11 cellular contexts compared by ENCODE assay signal in the genomic region with DNA sequence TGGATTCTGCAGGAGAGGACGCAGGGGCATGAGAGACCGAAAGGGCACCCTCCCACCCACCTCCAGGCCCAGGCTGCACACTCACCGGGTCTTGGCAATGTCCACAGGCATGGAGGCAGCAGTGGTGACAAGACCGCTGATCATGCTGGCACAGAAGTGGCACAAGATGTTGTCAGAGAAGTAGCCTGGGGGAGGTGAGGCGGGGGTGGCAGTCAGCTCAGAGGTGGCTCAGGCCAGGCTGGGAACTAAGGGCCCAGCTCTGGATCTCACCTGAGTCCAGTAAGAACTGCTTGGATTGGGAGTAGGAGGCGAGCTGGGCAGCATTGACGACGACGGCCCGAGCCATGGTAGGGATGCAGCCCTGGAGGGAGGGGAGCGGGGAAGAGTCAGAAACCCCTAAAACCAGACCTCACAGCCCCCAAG. TPM values are rescaled to one million over a fixed set of nuclear protein-coding genes. Genes with fewer than 3 reads are reported as not detected.
DNase-seq lines count a peak whose midpoint lies in the region; ATAC-seq, FAIRE-seq and TF ChIP-seq lines count a peak whose summit lies in the region.
"Had no signal": no experiment of that assay in that cellular context is flagged by ENCODE, and none has a peak within 500 bp of the region (broad histone marks: within the 10 kb centered on the region; RNA-seq: fewer than 3 reads in every experiment).

No MANE protein-coding gene starts in this region.

- POLR2A ChIA-PET in CD4-positive, alpha-beta memory T cell (lab: Charles Lee; ENCODE audit: partially characterized antibody): interaction anchor here (1.0 to 25.3 kb wide), 3 partner anchors 12 to 59 kb away, joined by 3 to 973 read pairs (median 215); partner anchors contain the start of genes ENO3, INCA1, PFN1 and SPAG7
- POLR2A ChIA-PET in GM12878 (lab: Charles Lee): interaction anchor here (1.0 to 1.1 kb wide), 2 partner anchors 29 to 35 kb away, joined by 3 read pairs; partner anchors contain the start of genes CHRNE and SPAG7

- no peak for TF ChIP-seq EP300 in GM12878 (IDR thresholded peaks at IDR 0.05; ENCODE audit: borderline replicate concordance in 1 of 2, control insufficient read depth in 1 of 2, low read depth in 2 of 2, low read length in 2 of 2)

- H3K9me3 ChIP-seq in CD4-positive, alpha-beta memory T cell (ENCODE audit: control insufficient read depth in 1 of 2, low read length in 2 of 2): no peaks in the 10 kb centered on the region
- no peaks in the 10 kb centered on the region for H3K9me3 ChIP-seq in GM12878 (replicated peaks; ENCODE audit: control insufficient read depth, insufficient read depth, low read length)
- H3K9me3 ChIP-seq: pancreas had no signal

- TF ChIP-seq POLR2A in GM12878 (IDR thresholded peaks at IDR 0.05; ENCODE audit: low read depth, low read length): no peak

- peaks cover 48% of the 10 kb centered on the region for H3K4me1 ChIP-seq in CD4-positive, alpha-beta memory T cell (ENCODE audit: insufficient read depth, low read length)
- peaks cover 32% of the 10 kb centered on the region for H3K4me1 ChIP-seq in GM12878 (ENCODE audit: control insufficient read depth, insufficient read depth, low read length)

- H3K4me3 ChIP-seq in CD4-positive, alpha-beta memory T cell (ENCODE audit: low read length in 2 of 2): no peak overlapping the region
- H3K4me3 ChIP-seq in GM12878: peak overlapping the region; percentile 92; the same call in 1 of the 2 replicates

- H3K9me3 Mint-ChIP-seq in CD4-positive, alpha-beta memory T cell: peaks cover 0 to 3% (median 0%) of the 10 kb centered on the region in 8 donors
- H3K9me3 Mint-ChIP-seq in HFFc6 (no peaks in the 10 kb centered on the region), natural killer cell (no peaks in the 10 kb centered on the region)

- ATAC-seq in GM12878 (no peak), natural killer cell (no peak), HG02571 (IDR thresholded peaks at IDR 0.05; ENCODE audit: unreplicated experiment) (no peak), GM21723 (IDR thresholded peaks at IDR 0.05; ENCODE audit: unreplicated experiment) (no peak)
- ATAC-seq: pancreas had no signal

- peaks cover 22 to 37% of the 10 kb centered on the region in 2 donors for H3K36me3 Mint-ChIP-seq in CD4-positive, alpha-beta memory T cell
- H3K36me3 Mint-ChIP-seq in HFFc6 (ENCODE audit: low read depth): peaks cover 31% of the 10 kb centered on the region
- no peaks in the 10 kb centered on the region for H3K36me3 Mint-ChIP-seq in natural killer cell

- no peaks in the 10 kb centered on the region for H3K27me3 Mint-ChIP-seq in CD4-positive, alpha-beta memory T cell
- H3K27me3 Mint-ChIP-seq in HFFc6 (ENCODE audit: insufficient read depth) (peaks cover 8% of the 10 kb centered on the region), natural killer cell (ENCODE audit: low read depth in 2 of 2) (peaks cover 0 to 4% of the 10 kb centered on the region in 2 donors)

- peak overlapping the region; percentile 81 for H3K27ac ChIP-seq in CD4-positive, alpha-beta memory T cell (ENCODE audit: low read depth, low read length)
- no peak overlapping the region for H3K27ac ChIP-seq in GM12878 (ENCODE audit: control insufficient read depth, insufficient read depth)
- H3K27ac ChIP-seq: pancreas had no signal

- peak overlapping the region; percentile 98 for H3K4me2 ChIP-seq in GM12878 (ENCODE audit: control insufficient read depth, insufficient read depth)

- CTCF ChIA-PET in CD4-positive, alpha-beta memory T cell (lab: Charles Lee; ENCODE audit: partially characterized antibody): no interaction called here
- CTCF ChIA-PET in GM12878 (lab: Yijun Ruan, JAX): interaction anchor here (0.7 to 3.5 kb wide), 2 partner anchors 29 to 33 kb away, joined by 3 to 18 read pairs; no protein-coding TSS in a partner anchor

- in situ Hi-C loops in GM12878 (cut with MboI): no loop called here

- intact Hi-C loops in CD4-positive, alpha-beta memory T cell (cut with micrococcal nuclease): no loop called here
- intact Hi-C loops in GM12878 (cut with micrococcal nuclease; ENCODE audit: unreplicated experiment): no loop called here
- intact Hi-C loops in natural killer cell (cut with micrococcal nuclease): no loop called here

- RAD21 ChIA-PET in GM12878 (lab: Charles Lee; ENCODE audit: unreplicated experiment): interaction anchor here (2.6 to 2.8 kb wide), 2 partner anchors 28 to 29 kb away, joined by 14 to 31 read pairs; partner anchors contain the start of gene SPAG7

- no peaks in the 10 kb centered on the region for H3K27me3 ChIP-seq in CD4-positive, alpha-beta memory T cell (ENCODE audit: insufficient read depth, low read length)
- no peaks in the 10 kb centered on the region for H3K27me3 ChIP-seq in GM12878 (replicated peaks in 1 of 2; ENCODE audit: control insufficient read depth in 2 of 2, insufficient read depth in 2 of 2, low read length in 1 of 2)
- H3K27me3 ChIP-seq: pancreas had no signal

- H3K4me1 Mint-ChIP-seq in CD4-positive, alpha-beta memory T cell: peaks cover 40 to 69% (median 52%) of the 10 kb centered on the region in 4 donors
- H3K4me1 Mint-ChIP-seq in HFFc6 (ENCODE audit: low read depth): peaks cover 46% of the 10 kb centered on the region
- H3K4me1 Mint-ChIP-seq in natural killer cell: peaks cover 57 to 82% of the 10 kb centered on the region in 2 donors

- no peak for TF ChIP-seq CTCF in HFFc6 (IDR thresholded peaks at IDR 0.05)
- no peak for TF ChIP-seq CTCF in GM12878 (IDR thresholded peaks at IDR 0.05 in 2 of 3, conservative IDR thresholded peaks at IDR 0.05 in 1 of 3; ENCODE audit: control insufficient read depth in 2 of 3, extremely low read depth in 1 of 3, insufficient read depth in 1 of 3, low read depth in 3 of 3, low read length in 3 of 3)
- no peak for TF ChIP-seq CTCF in natural killer cell (IDR thresholded peaks at IDR 0.05)

- 97% methylated on average over 11 of the region's 11 CpGs for WGBS in GM12878 (ENCODE audit: insufficient coverage, insufficient replicate concordance, low lambda C conversion rate, missing lambda C conversion rate)

- FAIRE-seq in GM12878 (lab: Jason Lieb, UNC): no peak
- FAIRE-seq: pancreas had no signal

- peaks cover 22% of the 10 kb centered on the region for H3K36me3 ChIP-seq in CD4-positive, alpha-beta memory T cell (ENCODE audit: insufficient read depth, low read length)
- H3K36me3 ChIP-seq in GM12878 (ENCODE audit: control insufficient read depth in 2 of 2, insufficient read depth in 2 of 2, low read length in 1 of 2): peaks cover 11 to 23% of the 10 kb centered on the region in 2 experiments

- no TSS peak for BruUV-seq in GM12878 (replicated peaks; lab: Mats Ljungman, UMichigan)

- SMC1A ChIA-PET in GM12878 (lab: Charles Lee; ENCODE audit: uncharacterized antibody, unreplicated experiment): interaction anchor here (4.5 kb wide), 1 partner anchor 29 kb away, joined by 38 read pairs; the partner anchor contains the start of gene SPAG7

- no peak for TF ChIP-seq RAD21 in GM12878 (IDR thresholded peaks at IDR 0.05; ENCODE audit: insufficient read depth, low read depth, low read length)

- H3K27ac Mint-ChIP-seq in CD4-positive, alpha-beta memory T cell: peak overlapping the region in 5 of 7 donors; percentile 22 to 82 (median 42)
- H3K27ac Mint-ChIP-seq in HFFc6 (no peak overlapping the region), natural killer cell (no peak overlapping the region)

- H3K4me3 Mint-ChIP-seq in CD4-positive, alpha-beta memory T cell: peak overlapping the region; percentile 12 to 100 (median 96)
- H3K4me3 Mint-ChIP-seq in HFFc6 (peak overlapping the region; percentile 95), natural killer cell (peak overlapping the region; percentile 76)

- no peak overlapping the region for H2AFZ ChIP-seq in GM12878 (ENCODE audit: control insufficient read depth, low read depth, low read length)

- no peak for DNase-seq in CD4-positive, alpha-beta memory T cell
- DNase-seq in HFFc6 (no peak), GM12878 (ENCODE audit: low read depth, low spot score) (no peak), natural killer cell (no peak), RPMI8226 (no peak), NCI-H128 (lab: John Stamatoyannopoulos, UW; ENCODE audit: unreplicated experiment) (no peak)
- DNase-seq: NCI-H2029 had no signal

- H3K79me2 ChIP-seq in GM12878 (ENCODE audit: control insufficient read depth, insufficient read depth, low read length): peaks cover 50% of the 10 kb centered on the region

- H3K9ac ChIP-seq in GM12878 (ENCODE audit: control insufficient read depth, insufficient read depth, low read length): peak overlapping the region; percentile 98

- H4K20me1 ChIP-seq in GM12878 (ENCODE audit: control insufficient read depth, insufficient read depth): no peaks in the 10 kb centered on the region

RNA-seq across cellular contexts. Expression of gene SLC25A11, which starts 1.8 kb away (rescaled TPM):
- total RNA-seq in CD4-positive, alpha-beta memory T cell: 10 to 100 TPM; 43.5 to 49.5 TPM
- polyA plus RNA-seq in CD4-positive, alpha-beta memory T cell: 100 to 1,000 TPM in 1 of 2 donors, 10 to 100 TPM in 1; 55.1 to 101 TPM
- 10 to 100 TPM; 61.9 to 78.6 (median 64.4) TPM for total RNA-seq in HFFc6 (2021; fragmentation: NEBNext Ultra II Directional; extraction: Animal tissue kit (Norgen Biotek cat#: 25700))
- 39.8 and 41.2 TPM in 2 replicates for total RNA-seq in GM12878 (2013; cell fraction: nucleolus; rRNA removed)
- total RNA-seq in GM12878 (2014; rRNA removed) (82.7 and 91.4 TPM in 2 replicates), GM12878 (2014; rRNA removed; fragmentation: Illumina TruSeq; extraction: Trizol) (32.1 and 35.2 TPM in 2 replicates), GM12878 (2021) (73.7 and 82.2 TPM in 2 replicates), natural killer cell (10 to 100 TPM; 34.7 to 47.5 (median 42.5) TPM)
- 14.1 TPM for polyA plus RNA-seq in GM12878 (2011; ENCODE audit: low read depth)
- polyA plus RNA-seq in GM12878 (2011; rRNA removed) (11.8 and 28.2 TPM in 2 replicates), GM12878 (2014; fragmentation: Illumina TruSeq; extraction: Trizol) (19.1 and 59.2 TPM in 2 replicates), GM12878 (2014; fragmentation: Nextera tagmentation; extraction: Ambion mirVana) (10 to 100 TPM in 1 of 2 experiments, 1 to 10 TPM in 1; 5.8 to 10.9 TPM), GM12878 (2014; rRNA removed) (70.9 and 72.5 TPM in 2 replicates), GM12878 (2016; fragmentation: Nextera tagmentation; extraction: Ambion mirVana) (100 to 1,000 TPM; 141 to 142 TPM)
- 50.2 TPM in 2 replicates for polyA plus RNA-seq in GM12878 (2011; cell fraction: cytosol; rRNA removed)
- polyA plus RNA-seq in GM12878 (2011; cell fraction: nucleus; rRNA removed): 59.6 and 63.5 TPM in 2 replicates
- 33.1 and 38.0 TPM in 2 replicates for polyA plus RNA-seq in GM12878 (2012)
- polyA minus RNA-seq in GM12878 (2011; rRNA and poly(A)+ RNA removed): 23.3 and 40.2 TPM in 2 replicates
- polyA minus RNA-seq in GM12878 (2011; cell fraction: cytosol; rRNA and poly(A)+ RNA removed): 12.2 and 13.4 TPM in 2 replicates
- polyA minus RNA-seq in GM12878 (2011; cell fraction: nucleus; rRNA and poly(A)+ RNA removed): 32.0 and 59.6 TPM in 2 replicates

RNA-seq across cellular contexts. Expression of gene RNF167, which starts 2.0 kb away (rescaled TPM):
- 100 to 1,000 TPM; 154 to 172 TPM for total RNA-seq in CD4-positive, alpha-beta memory T cell
- polyA plus RNA-seq in CD4-positive, alpha-beta memory T cell: 10 to 100 TPM; 52.4 to 61.5 TPM
- total RNA-seq in HFFc6 (2021; fragmentation: NEBNext Ultra II Directional; extraction: Animal tissue kit (Norgen Biotek cat#: 25700)): 100 to 1,000 TPM in 3 of 6 experiments, 10 to 100 TPM in 3; 88.3 to 122 (median 97.6) TPM
- 36.5 and 46.0 TPM in 2 replicates for total RNA-seq in GM12878 (2013; cell fraction: nucleolus; rRNA removed)
- total RNA-seq in GM12878 (2014; rRNA removed) (47.6 and 52.9 TPM in 2 replicates), GM12878 (2014; rRNA removed; fragmentation: Illumina TruSeq; extraction: Trizol) (57.4 and 63.9 TPM in 2 replicates), GM12878 (2021) (86.5 and 91.3 TPM in 2 replicates), natural killer cell (100 to 1,000 TPM; 149 to 189 (median 177) TPM)
- 69.5 TPM for polyA plus RNA-seq in GM12878 (2011; ENCODE audit: low read depth)
- polyA plus RNA-seq in GM12878 (2011; rRNA removed) (58.4 and 90.7 TPM in 2 replicates), GM12878 (2014; fragmentation: Illumina TruSeq; extraction: Trizol) (132 and 147 TPM in 2 replicates), GM12878 (2014; fragmentation: Nextera tagmentation; extraction: Ambion mirVana) (10 to 100 TPM; 33.6 to 35.3 TPM), GM12878 (2014; rRNA removed) (87.1 and 87.9 TPM in 2 replicates), GM12878 (2016; fragmentation: Nextera tagmentation; extraction: Ambion mirVana) (10 to 100 TPM; 49.7 to 57.7 TPM)
- polyA plus RNA-seq in GM12878 (2011; cell fraction: cytosol; rRNA removed): 174 and 192 TPM in 2 replicates
- 178 and 241 TPM in 2 replicates for polyA plus RNA-seq in GM12878 (2011; cell fraction: nucleus; rRNA removed)
- polyA plus RNA-seq in GM12878 (2012): 87.5 and 90.3 TPM in 2 replicates
- polyA minus RNA-seq in GM12878 (2011; rRNA and poly(A)+ RNA removed): 68.8 and 133 TPM in 2 replicates
- 54.1 and 60.8 TPM in 2 replicates for polyA minus RNA-seq in GM12878 (2011; cell fraction: cytosol; rRNA and poly(A)+ RNA removed)
- 41.7 and 74.5 TPM in 2 replicates for polyA minus RNA-seq in GM12878 (2011; cell fraction: nucleus; rRNA and poly(A)+ RNA removed)

RNA-seq across cellular contexts. Expression of gene GP1BA, which starts 6.0 kb away (rescaled TPM):
- total RNA-seq in CD4-positive, alpha-beta memory T cell: not detected
- not detected for polyA plus RNA-seq in CD4-positive, alpha-beta memory T cell
- total RNA-seq in HFFc6 (2021; fragmentation: NEBNext Ultra II Directional; extraction: Animal tissue kit (Norgen Biotek cat#: 25700)): not detected
- total RNA-seq in GM12878 (2013; cell fraction: nucleolus; rRNA removed): not detected in 2 replicates
- total RNA-seq in GM12878 (2014; rRNA removed) (0.06 and 0.49 TPM in 2 replicates), GM12878 (2014; rRNA removed; fragmentation: Illumina TruSeq; extraction: Trizol) (0.04 and 0.14 TPM in 2 replicates), GM12878 (2021) (0.67 and 0.74 TPM in 2 replicates), natural killer cell (1 to 10 TPM in 2 of 3 donors, under 1 TPM in 1; 0.25 to 4.3 (median 2.2) TPM)
- 1.9 TPM for polyA plus RNA-seq in GM12878 (2011; ENCODE audit: low read depth)
- polyA plus RNA-seq in GM12878 (2011; rRNA removed) (not detected in 2 replicates), GM12878 (2014; fragmentation: Illumina TruSeq; extraction: Trizol) (0.25 and 0.59 TPM in 2 replicates), GM12878 (2014; fragmentation: Nextera tagmentation; extraction: Ambion mirVana) (under 1 TPM; 0.05 to 0.11 TPM), GM12878 (2014; rRNA removed) (0.28 and 0.43 TPM in 2 replicates), GM12878 (2016; fragmentation: Nextera tagmentation; extraction: Ambion mirVana) (under 1 TPM; 0.35 to 0.64 TPM)
- polyA plus RNA-seq in GM12878 (2011; cell fraction: cytosol; rRNA removed): 0.03 and 0.12 TPM in 2 replicates
- 0.04 and 0.07 TPM in 2 replicates for polyA plus RNA-seq in GM12878 (2011; cell fraction: nucleus; rRNA removed)
- polyA plus RNA-seq in GM12878 (2012): 1.1 and 2.5 TPM in 2 replicates
- 0.15 and 0.26 TPM in 2 replicates for polyA minus RNA-seq in GM12878 (2011; rRNA and poly(A)+ RNA removed)
- polyA minus RNA-seq in GM12878 (2011; cell fraction: cytosol; rRNA and poly(A)+ RNA removed): not detected in 2 replicates
- polyA minus RNA-seq in GM12878 (2011; cell fraction: nucleus; rRNA and poly(A)+ RNA removed): not detected in 2 replicates
- total RNA-seq: RPMI7951 had no signal

RNA-seq across cellular contexts. Expression of gene PFN1, which starts 10.2 kb away (rescaled TPM):
- 100 to 1,000 TPM; 560 to 585 TPM for total RNA-seq in CD4-positive, alpha-beta memory T cell
- polyA plus RNA-seq in CD4-positive, alpha-beta memory T cell: 1,000 to 10,000 TPM; 2,226 to 2,605 TPM
- 1,000 to 10,000 TPM; 1,630 to 1,970 (median 1,832) TPM for total RNA-seq in HFFc6 (2021; fragmentation: NEBNext Ultra II Directional; extraction: Animal tissue kit (Norgen Biotek cat#: 25700))
- 131 and 144 TPM in 2 replicates for total RNA-seq in GM12878 (2013; cell fraction: nucleolus; rRNA removed)
- total RNA-seq in GM12878 (2014; rRNA removed) (1,668 and 2,039 TPM in 2 replicates), GM12878 (2014; rRNA removed; fragmentation: Illumina TruSeq; extraction: Trizol) (812 and 920 TPM in 2 replicates), GM12878 (2021) (1,903 and 1,912 TPM in 2 replicates), natural killer cell (1,000 to 10,000 TPM; 1,278 to 1,379 (median 1,308) TPM)
- 909 TPM for polyA plus RNA-seq in GM12878 (2011; ENCODE audit: low read depth)
- polyA plus RNA-seq in GM12878 (2011; rRNA removed) (705 and 1,560 TPM in 2 replicates), GM12878 (2014; fragmentation: Illumina TruSeq; extraction: Trizol) (1,675 and 1,933 TPM in 2 replicates), GM12878 (2014; fragmentation: Nextera tagmentation; extraction: Ambion mirVana) (100 to 1,000 TPM; 154 to 558 TPM), GM12878 (2014; rRNA removed) (3,016 and 4,055 TPM in 2 replicates), GM12878 (2016; fragmentation: Nextera tagmentation; extraction: Ambion mirVana) (1,000 to 10,000 TPM; 3,739 to 3,892 TPM)
- 2,124 and 2,184 TPM in 2 replicates for polyA plus RNA-seq in GM12878 (2011; cell fraction: cytosol; rRNA removed)
- polyA plus RNA-seq in GM12878 (2011; cell fraction: nucleus; rRNA removed): 1,008 and 1,226 TPM in 2 replicates
- 1,629 and 1,984 TPM in 2 replicates for polyA plus RNA-seq in GM12878 (2012)
- 545 and 728 TPM in 2 replicates for polyA minus RNA-seq in GM12878 (2011; rRNA and poly(A)+ RNA removed)
- 829 and 978 TPM in 2 replicates for polyA minus RNA-seq in GM12878 (2011; cell fraction: cytosol; rRNA and poly(A)+ RNA removed)
- polyA minus RNA-seq in GM12878 (2011; cell fraction: nucleus; rRNA and poly(A)+ RNA removed): 245 and 466 TPM in 2 replicates

RNA-seq across cellular contexts. Expression of gene ENO3, which starts 12.8 kb away (rescaled TPM):
- total RNA-seq in CD4-positive, alpha-beta memory T cell: 10 to 100 TPM; 16.2 to 21.8 TPM
- polyA plus RNA-seq in CD4-positive, alpha-beta memory T cell: 1 to 10 TPM; 1.5 to 2.4 TPM
- 1 to 10 TPM; 1.9 to 4.6 (median 3.2) TPM for total RNA-seq in HFFc6 (2021; fragmentation: NEBNext Ultra II Directional; extraction: Animal tissue kit (Norgen Biotek cat#: 25700))
- total RNA-seq in GM12878 (2013; cell fraction: nucleolus; rRNA removed): 24.4 and 27.3 TPM in 2 replicates
- total RNA-seq in GM12878 (2014; rRNA removed): 10.4 and 11.1 TPM in 2 replicates
- 9.7 and 10.4 TPM in 2 replicates for total RNA-seq in GM12878 (2014; rRNA removed; fragmentation: Illumina TruSeq; extraction: Trizol)
- 24.4 and 28.4 TPM in 2 replicates for total RNA-seq in GM12878 (2021)
- polyA plus RNA-seq in GM12878 (2011; ENCODE audit: low read depth): 43.3 TPM
- polyA plus RNA-seq in GM12878 (2011; rRNA removed): 19.8 and 25.6 TPM in 2 replicates
- 24.3 and 32.1 TPM in 2 replicates for polyA plus RNA-seq in GM12878 (2011; cell fraction: cytosol; rRNA removed)
- polyA plus RNA-seq in GM12878 (2011; cell fraction: nucleus; rRNA removed): 316 and 330 TPM in 2 replicates
- 39.6 and 43.1 TPM in 2 replicates for polyA plus RNA-seq in GM12878 (2012)
- 9.0 and 15.2 TPM in 2 replicates for polyA plus RNA-seq in GM12878 (2014; fragmentation: Illumina TruSeq; extraction: Trizol)
- polyA plus RNA-seq in GM12878 (2014; fragmentation: Nextera tagmentation; extraction: Ambion mirVana): 10 to 100 TPM in 1 of 2 experiments, 1 to 10 TPM in 1; 6.8 to 14.5 TPM
- polyA plus RNA-seq in GM12878 (2014; rRNA removed): 26.3 and 31.5 TPM in 2 replicates
- 10 to 100 TPM; 18.8 to 19.7 TPM for polyA plus RNA-seq in GM12878 (2016; fragmentation: Nextera tagmentation; extraction: Ambion mirVana)
- polyA minus RNA-seq in GM12878 (2011; rRNA and poly(A)+ RNA removed): 8.6 and 14.5 TPM in 2 replicates
- 7.9 and 9.0 TPM in 2 replicates for polyA minus RNA-seq in GM12878 (2011; cell fraction: cytosol; rRNA and poly(A)+ RNA removed)
- polyA minus RNA-seq in GM12878 (2011; cell fraction: nucleus; rRNA and poly(A)+ RNA removed): 23.0 and 30.4 TPM in 2 replicates
- total RNA-seq in natural killer cell: 10 to 100 TPM; 26.1 to 28.4 (median 26.6) TPM

Comparison
In these comparisons a context has a peak if more than half of its experiments do, and no peak if none do; other contexts are left out.
1. H3K27ac Mint-ChIP-seq: peak in CD4-positive, alpha-beta memory T cell (5 of 7); none in HFFc6 (single experiment) and natural killer cell (0 of 2).
2. Peak in every context shown above with its lines, with median percentiles within 50 percentile points of each other: H3K4me3 Mint-ChIP-seq.